In the genomic region with DNA sequence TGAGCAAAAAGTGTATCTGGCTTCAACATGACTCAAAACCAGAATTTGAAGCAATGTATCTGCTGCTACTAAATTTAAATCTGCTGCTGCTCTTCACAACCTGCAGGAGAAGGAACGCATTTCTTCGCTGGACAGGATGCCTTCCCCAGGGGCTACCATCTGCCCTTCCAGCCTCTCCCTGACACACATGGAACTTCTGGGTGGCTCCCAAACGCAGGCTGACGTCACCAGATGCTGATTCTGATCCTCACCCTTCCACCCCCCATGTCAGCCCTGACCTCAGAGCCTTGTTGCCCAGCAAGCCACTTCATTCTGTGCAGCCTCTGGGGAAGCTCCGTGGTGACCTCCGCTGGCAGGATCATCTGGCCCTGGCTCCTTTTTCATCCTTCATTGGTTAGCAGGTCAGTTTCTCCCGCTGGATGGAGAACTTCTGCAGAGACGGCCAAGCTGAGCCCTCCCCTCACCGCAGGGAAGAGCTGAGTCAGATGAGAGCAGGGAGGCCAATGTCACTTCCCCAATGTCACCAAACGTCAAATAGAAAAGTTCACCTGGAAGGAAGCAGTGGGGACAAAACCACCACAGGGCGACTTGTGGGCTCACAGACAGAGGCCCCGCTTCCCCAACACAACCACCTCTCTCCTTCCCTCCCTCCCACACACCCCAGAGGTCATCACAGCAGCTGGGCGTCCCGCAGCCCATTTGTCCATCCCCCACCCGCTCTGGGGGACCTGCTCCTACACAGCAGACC, we compare ENCODE assay signal across 8 cellular contexts. TPM values are rescaled to one million over a fixed set of nuclear protein-coding genes. Genes with fewer than 3 reads are reported as not detected.
A peak's percentile ranks its signal among the peaks of the same experiment; 100 is the strongest.
DNase-seq lines count a peak whose midpoint lies in the region; ATAC-seq and TF ChIP-seq lines count a peak whose summit lies in the region.

No MANE protein-coding gene starts in this region.

- H3K4me3 ChIP-seq in heart right ventricle (no peak overlapping the region), vagina (no peak overlapping the region)

- peaks cover 0 to 13% (median 0%) of the 10 kb centered on the region in 9 donors for H3K4me1 ChIP-seq in heart right ventricle
- H3K4me1 ChIP-seq in vagina = no peaks in the 10 kb centered on the region

- TF ChIP-seq CTCF in heart right ventricle (IDR thresholded peaks at IDR 0.05) (peak in 7 of 9 donors; percentile 7 to 39 (median 19)), vagina (IDR thresholded peaks at IDR 0.05) (no peak)

- H3K36me3 ChIP-seq in heart right ventricle = no peaks in the 10 kb centered on the region
- H3K36me3 ChIP-seq in vagina = no peaks in the 10 kb centered on the region

- 37 to 51% methylated on average over 15 of the region's 15 CpGs for WGBS in heart right ventricle, 2 donors

- intact Hi-C loops in heart right ventricle (cut with DNase I) (loop anchor here in 5 of 10 donors (5.0 to 10.0 kb wide), 4 partner anchors 111 to 121 kb away; no protein-coding TSS in a partner anchor), vagina (cut with DNase I) (no loop called here)

- H3K27ac ChIP-seq in heart right ventricle (no peak overlapping the region), vagina (no peak overlapping the region)

- DNase-seq in EL = peak; percentile 61
- peak; percentile 16 for DNase-seq in SIG-M5 (lab: John Stamatoyannopoulos, UW)
- DNase-seq in heart right ventricle = peak; percentile 23 to 33
- no peak for DNase-seq in NCI-H1930 (lab: John Stamatoyannopoulos, UW)
- DNase-seq in vagina (ENCODE audit: extremely low spot score in 2 of 2) = no peak
- no peak for DNase-seq in NCI-H1694 (lab: John Stamatoyannopoulos, UW)

- peak; percentile 84 for ATAC-seq in GM19438 (IDR thresholded peaks at IDR 0.05; ENCODE audit: low read depth, unreplicated experiment)
- ATAC-seq in HG03196 (IDR thresholded peaks at IDR 0.05; ENCODE audit: unreplicated experiment) = peak; percentile 84
- peak in 7 of 8 donors; percentile 61 to 79 (median 65) for ATAC-seq in heart right ventricle

- TF ChIP-seq POLR2A in vagina (IDR thresholded peaks at IDR 0.05) = no peak

- H3K27me3 ChIP-seq in heart right ventricle (peaks cover 0 to 44% (median 28%) of the 10 kb centered on the region in 7 donors), vagina (no peaks in the 10 kb centered on the region)

- H3K9me3 ChIP-seq in heart right ventricle = no peaks in the 10 kb centered on the region
- no peaks in the 10 kb centered on the region for H3K9me3 ChIP-seq in vagina

RNA-seq across cellular contexts. Expression of gene RAB20, which starts 14.0 kb away (rescaled TPM):
- 10 to 100 TPM in 9 of 10 donors, 1 to 10 TPM in 1; 9.4 to 40.8 (median 12.5) TPM for total RNA-seq in heart right ventricle
- 10 to 100 TPM in 1 of 2 donors, 1 to 10 TPM in 1; 5.4 to 15.3 TPM for polyA plus RNA-seq in heart right ventricle
- total RNA-seq in vagina = 15.2 TPM

RNA-seq across cellular contexts. Expression of gene NAXD, which starts 39.8 kb away (rescaled TPM):
- total RNA-seq in heart right ventricle (10 to 100 TPM; 24.7 to 33.9 (median 27.8) TPM), vagina (17.2 TPM)
- polyA plus RNA-seq in heart right ventricle = 10 to 100 TPM; 22.1 to 43.4 TPM

Comparison
In these comparisons a context has a peak if more than half of its experiments do, and no peak if none do; other contexts are left out.
1. DNase-seq: peak in EL (single experiment), SIG-M5 (single experiment) and heart right ventricle (2 of 2); none in NCI-H1930 (0 of 2), vagina (0 of 2) and NCI-H1694 (single experiment).
2. CTCF ChIP-seq: peak in heart right ventricle (7 of 9); none in vagina (0 of 3).
3. Peak in every context shown above with its lines, with median percentiles within 50 percentile points of each other: ATAC-seq.